21 cellular contexts compared by ENCODE assay signal in the genomic region with DNA sequence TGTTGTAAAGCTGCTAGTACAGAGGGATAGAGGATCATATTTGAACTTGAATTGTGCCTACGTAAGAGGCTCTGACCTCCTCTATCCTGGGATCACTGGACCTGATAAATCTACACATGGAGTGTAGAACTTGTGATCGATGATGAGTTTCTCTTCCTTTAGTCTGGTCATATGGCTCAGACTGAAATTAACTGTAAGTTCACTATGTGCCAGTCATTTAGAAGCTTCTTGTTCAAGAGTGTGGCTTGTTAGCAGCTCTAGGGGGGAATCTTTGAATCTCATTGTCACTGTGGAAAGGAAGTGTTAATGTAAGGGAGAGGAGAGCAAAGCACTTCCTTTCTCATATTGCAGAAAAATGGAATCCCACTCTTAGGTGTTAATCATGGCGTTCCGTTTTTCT. TPM values are rescaled to one million over a fixed set of nuclear protein-coding genes. Genes with fewer than 3 reads are reported as not detected.
DNase-seq lines count a peak whose midpoint lies in the region; FAIRE-seq and TF ChIP-seq lines count a peak whose summit lies in the region.
"Had no signal": no experiment of that assay in that cellular context is flagged by ENCODE, and none has a peak within 500 bp of the region (broad histone marks: within the 10 kb centered on the region; RNA-seq: fewer than 3 reads in every experiment).

No MANE protein-coding gene starts in this region.

- CTCF ChIA-PET in activated naive CD4-positive, alpha-beta T cell treated with anti-CD3 and anti-CD28 coated beads for 36 hours (lab: Charles Lee), result no interaction called here

- H3K27ac Mint-ChIP-seq in activated naive CD4-positive, alpha-beta T cell treated with anti-CD3 and anti-CD28 coated beads for 36 hours, result peak overlapping the region; percentile 15
- peak overlapping the region in 3 of 5 experiments; percentile 27 to 54 (median 43) for H3K27ac Mint-ChIP-seq in brain
- peak overlapping the region; percentile 19 for H3K27ac Mint-ChIP-seq in osteocyte (ENCODE audit: unreplicated experiment)
- H3K27ac Mint-ChIP-seq: nephron had no signal

- no peak for DNase-seq in activated naive CD4-positive, alpha-beta T cell treated with anti-CD3 and anti-CD28 coated beads for 36 hours
- DNase-seq in activated naive CD4-positive, alpha-beta T cell treated with anti-CD3 and anti-CD28 coated beads, Interleukin-2, amount 50 U/mL, for 16 hours, result no peak
- DNase-seq in GM18507 (ENCODE audit: extremely low spot score, insufficient read length, low read depth) (no peak), osteocyte (ENCODE audit: extremely low spot score, unreplicated experiment) (no peak), DMS153 (lab: John Stamatoyannopoulos, UW) (no peak), NCI-H1417 (lab: John Stamatoyannopoulos, UW) (no peak), NCI-H2029 treated with DMSO at 0.1 percent for 48 hours (lab: John Stamatoyannopoulos, UW) (no peak)
- DNase-seq: activated CD4-positive, alpha-beta T cell treated with anti-CD3 and anti-CD28 coated beads, Interleukin-2, amount 50 U/mL, for 4 hours; activated T-cell treated with anti-CD3 and anti-CD28 coated beads, Interleukin-2, amount 50 U/mL, for 48 hours; C1 segment of cervical spinal cord; foreskin keratinocyte; kidney glomerular epithelial cell; mesenchymal stem cell; NCI-H2171; NCI-H526 treated with DMSO at 0.1 percent for 48 hours; Right ventricle myocardium superior; stimulated activated CD8-positive, alpha-beta memory T cell treated with anti-CD3 and anti-CD28 coated beads, Interleukin-4, amount 100 ng/mL, for 48 hours; testis had no signal

- TF ChIP-seq CTCF in brain (conservative IDR thresholded peaks at IDR 0.05) (no peak), osteocyte (IDR thresholded peaks at IDR 0.05) (no peak)

- H3K9me3 Mint-ChIP-seq in activated naive CD4-positive, alpha-beta T cell treated with anti-CD3 and anti-CD28 coated beads for 36 hours, result no peaks in the 10 kb centered on the region
- H3K9me3 Mint-ChIP-seq in brain, result no peaks in the 10 kb centered on the region
- H3K9me3 Mint-ChIP-seq in osteocyte (ENCODE audit: unreplicated experiment), result no peaks in the 10 kb centered on the region
- H3K9me3 Mint-ChIP-seq: nephron had no signal

- H3K4me3 Mint-ChIP-seq in activated naive CD4-positive, alpha-beta T cell treated with anti-CD3 and anti-CD28 coated beads for 36 hours, result no peak overlapping the region
- H3K4me3 Mint-ChIP-seq in brain, result no peak overlapping the region
- no peak overlapping the region for H3K4me3 Mint-ChIP-seq in osteocyte (ENCODE audit: unreplicated experiment)
- H3K4me3 Mint-ChIP-seq: nephron had no signal

- peaks cover 30% of the 10 kb centered on the region for H3K4me1 Mint-ChIP-seq in activated naive CD4-positive, alpha-beta T cell treated with anti-CD3 and anti-CD28 coated beads for 36 hours (ENCODE audit: low read depth)
- H3K4me1 Mint-ChIP-seq in brain, result peaks cover 32% of the 10 kb centered on the region
- peaks cover 19% of the 10 kb centered on the region for H3K4me1 Mint-ChIP-seq in osteocyte (ENCODE audit: unreplicated experiment)

- H3K36me3 Mint-ChIP-seq in activated naive CD4-positive, alpha-beta T cell treated with anti-CD3 and anti-CD28 coated beads for 36 hours (ENCODE audit: low read depth), result no peaks in the 10 kb centered on the region
- H3K36me3 Mint-ChIP-seq in brain (peaks cover 53% of the 10 kb centered on the region), osteocyte (ENCODE audit: unreplicated experiment) (peaks cover 12% of the 10 kb centered on the region)

- peak; percentile 82 for FAIRE-seq in GM18507 (lab: Jason Lieb, UNC)
- FAIRE-seq: bronchial epithelial cell had no signal

- intact Hi-C loops in activated naive CD4-positive, alpha-beta T cell treated with anti-CD3 and anti-CD28 coated beads for 36 hours (cut with micrococcal nuclease), result no loop called here

- no peaks in the 10 kb centered on the region for H3K27me3 Mint-ChIP-seq in activated naive CD4-positive, alpha-beta T cell treated with anti-CD3 and anti-CD28 coated beads for 36 hours (ENCODE audit: low read depth)
- no peaks in the 10 kb centered on the region for H3K27me3 Mint-ChIP-seq in brain
- no peaks in the 10 kb centered on the region for H3K27me3 Mint-ChIP-seq in osteocyte (ENCODE audit: unreplicated experiment)

RNA-seq across cellular contexts. Expression of gene ZBTB34, which starts 12.1 kb away (rescaled TPM):
- total RNA-seq in activated naive CD4-positive, alpha-beta T cell treated with anti-CD3 and anti-CD28 coated beads for 36 hours, result 1 to 10 TPM; 4.2 to 4.6 TPM
- polyA plus RNA-seq in brain (ENCODE audit: insufficient read depth, low read depth, low replicate concordance), result 2.6 TPM
- 13.9 and 14.0 TPM in 2 replicates for total RNA-seq in osteocyte

RNA-seq across cellular contexts. Expression of gene RALGPS1, which starts 42.1 kb away (rescaled TPM):
- 1 to 10 TPM; 2.1 to 2.4 TPM for total RNA-seq in activated naive CD4-positive, alpha-beta T cell treated with anti-CD3 and anti-CD28 coated beads for 36 hours
- polyA plus RNA-seq in brain (ENCODE audit: insufficient read depth, low read depth, low replicate concordance), result 25.3 TPM
- total RNA-seq in osteocyte, result 8.7 and 9.9 TPM in 2 replicates
